ENCODE assay signal across 1 cellular context in the genomic region with DNA sequence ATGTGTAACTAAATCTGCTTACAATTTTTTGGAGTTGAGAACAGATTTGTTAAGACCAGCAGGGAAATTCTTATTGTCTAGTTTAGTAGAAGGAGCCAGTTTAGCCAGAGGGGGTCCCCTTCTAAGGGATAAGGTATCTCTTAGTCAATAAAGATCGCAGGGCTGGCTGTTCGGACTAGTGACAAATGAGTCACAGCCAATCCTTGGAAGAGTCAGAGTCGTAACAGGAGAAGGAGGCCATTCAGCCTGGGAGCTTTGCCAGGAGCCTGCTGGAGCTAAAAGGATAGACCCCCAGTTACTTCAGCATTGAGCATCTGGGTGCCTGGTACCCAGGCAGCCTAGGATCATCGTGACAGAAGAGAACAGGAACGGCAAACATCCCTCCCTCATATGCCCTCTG.
TF ChIP-seq lines count a peak whose summit lies in the region.

No MANE protein-coding gene starts in this region.

TF ChIP-seq in HEK293, 187 proteins besides CTCF, POLR2A, EP300 and RAD21 (continued from another document and continues in another):
- TF ChIP-seq, protein P1, sequence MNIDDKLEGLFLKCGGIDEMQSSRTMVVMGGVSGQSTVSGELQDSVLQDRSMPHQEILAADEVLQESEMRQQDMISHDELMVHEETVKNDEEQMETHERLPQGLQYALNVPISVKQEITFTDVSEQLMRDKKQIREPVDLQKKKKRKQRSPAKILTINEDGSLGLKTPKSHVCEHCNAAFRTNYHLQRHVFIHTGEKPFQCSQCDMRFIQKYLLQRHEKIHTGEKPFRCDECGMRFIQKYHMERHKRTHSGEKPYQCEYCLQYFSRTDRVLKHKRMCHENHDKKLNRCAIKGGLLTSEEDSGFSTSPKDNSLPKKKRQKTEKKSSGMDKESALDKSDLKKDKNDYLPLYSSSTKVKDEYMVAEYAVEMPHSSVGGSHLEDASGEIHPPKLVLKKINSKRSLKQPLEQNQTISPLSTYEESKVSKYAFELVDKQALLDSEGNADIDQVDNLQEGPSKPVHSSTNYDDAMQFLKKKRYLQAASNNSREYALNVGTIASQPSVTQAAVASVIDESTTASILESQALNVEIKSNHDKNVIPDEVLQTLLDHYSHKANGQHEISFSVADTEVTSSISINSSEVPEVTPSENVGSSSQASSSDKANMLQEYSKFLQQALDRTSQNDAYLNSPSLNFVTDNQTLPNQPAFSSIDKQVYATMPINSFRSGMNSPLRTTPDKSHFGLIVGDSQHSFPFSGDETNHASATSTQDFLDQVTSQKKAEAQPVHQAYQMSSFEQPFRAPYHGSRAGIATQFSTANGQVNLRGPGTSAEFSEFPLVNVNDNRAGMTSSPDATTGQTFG (tag by site-specific recombination; IDR thresholded peaks at IDR 0.05; ENCODE audit: borderline replicate concordance): no peak
- TF ChIP-seq ZNF426 (tag by site-specific recombination; IDR thresholded peaks at IDR 0.05) (no peak), ZNF544 (tag by site-specific recombination; IDR thresholded peaks at IDR 0.05) (no peak), ZNF132 (tag by site-specific recombination; IDR thresholded peaks at IDR 0.05; ENCODE audit: borderline replicate concordance) (no peak), ZNF510 (tag by site-specific recombination; IDR thresholded peaks at IDR 0.05; ENCODE audit: insufficient replicate concordance) (no peak), ZNF184 (tag by site-specific recombination; IDR thresholded peaks at IDR 0.05) (0 out of 2 replicates have a peak, but pooled peaks have one; percentile 16), ZNF473 (tag by site-specific recombination; IDR thresholded peaks at IDR 0.05) (no peak), ZNF791 (tag by site-specific recombination; IDR thresholded peaks at IDR 0.05) (no peak), SP3 (tag by site-specific recombination; IDR thresholded peaks at IDR 0.05) (no peak), ZNF600 (tag by site-specific recombination; IDR thresholded peaks at IDR 0.05) (no peak), ZFP3 (tag by site-specific recombination; IDR thresholded peaks at IDR 0.05; ENCODE audit: low read depth) (no peak), ZNF660 (tag by site-specific recombination; IDR thresholded peaks at IDR 0.05) (peak; percentile 55; the same call in 1 of the 2 replicates), ZNF239 (tag by site-specific recombination; IDR thresholded peaks at IDR 0.05) (no peak), GLIS1 (tag by site-specific recombination; IDR thresholded peaks at IDR 0.05) (peak; percentile 68), ZNF354C (tag by site-specific recombination; IDR thresholded peaks at IDR 0.05; ENCODE audit: borderline replicate concordance, low read depth) (no peak), ZNF341 (tag by site-specific recombination; IDR thresholded peaks at IDR 0.05; ENCODE audit: low read depth) (peak; percentile 36; the same call in 1 of the 2 replicates), ZNF404 (tag by site-specific recombination; IDR thresholded peaks at IDR 0.05) (no peak), ZNF175 (tag by site-specific recombination; IDR thresholded peaks at IDR 0.05) (no peak), ZBTB1 (tag by site-specific recombination; IDR thresholded peaks at IDR 0.05) (no peak), ZNF629 (tag by site-specific recombination; IDR thresholded peaks at IDR 0.05) (0 out of 2 replicates have a peak, but pooled peaks have one; percentile 19), MEIS1 (CRISPR knock-in tag; IDR thresholded peaks at IDR 0.05; ENCODE audit: borderline replicate concordance) (no peak), ZNF366 (tag by site-specific recombination; conservative IDR thresholded peaks at IDR 0.05) (no peak), ZNF529 (tag by site-specific recombination; IDR thresholded peaks at IDR 0.05; ENCODE audit: insufficient replicate concordance) (no peak), ZSCAN16 (tag by site-specific recombination; IDR thresholded peaks at IDR 0.05) (no peak)
- TF ChIP-seq, protein P2, sequence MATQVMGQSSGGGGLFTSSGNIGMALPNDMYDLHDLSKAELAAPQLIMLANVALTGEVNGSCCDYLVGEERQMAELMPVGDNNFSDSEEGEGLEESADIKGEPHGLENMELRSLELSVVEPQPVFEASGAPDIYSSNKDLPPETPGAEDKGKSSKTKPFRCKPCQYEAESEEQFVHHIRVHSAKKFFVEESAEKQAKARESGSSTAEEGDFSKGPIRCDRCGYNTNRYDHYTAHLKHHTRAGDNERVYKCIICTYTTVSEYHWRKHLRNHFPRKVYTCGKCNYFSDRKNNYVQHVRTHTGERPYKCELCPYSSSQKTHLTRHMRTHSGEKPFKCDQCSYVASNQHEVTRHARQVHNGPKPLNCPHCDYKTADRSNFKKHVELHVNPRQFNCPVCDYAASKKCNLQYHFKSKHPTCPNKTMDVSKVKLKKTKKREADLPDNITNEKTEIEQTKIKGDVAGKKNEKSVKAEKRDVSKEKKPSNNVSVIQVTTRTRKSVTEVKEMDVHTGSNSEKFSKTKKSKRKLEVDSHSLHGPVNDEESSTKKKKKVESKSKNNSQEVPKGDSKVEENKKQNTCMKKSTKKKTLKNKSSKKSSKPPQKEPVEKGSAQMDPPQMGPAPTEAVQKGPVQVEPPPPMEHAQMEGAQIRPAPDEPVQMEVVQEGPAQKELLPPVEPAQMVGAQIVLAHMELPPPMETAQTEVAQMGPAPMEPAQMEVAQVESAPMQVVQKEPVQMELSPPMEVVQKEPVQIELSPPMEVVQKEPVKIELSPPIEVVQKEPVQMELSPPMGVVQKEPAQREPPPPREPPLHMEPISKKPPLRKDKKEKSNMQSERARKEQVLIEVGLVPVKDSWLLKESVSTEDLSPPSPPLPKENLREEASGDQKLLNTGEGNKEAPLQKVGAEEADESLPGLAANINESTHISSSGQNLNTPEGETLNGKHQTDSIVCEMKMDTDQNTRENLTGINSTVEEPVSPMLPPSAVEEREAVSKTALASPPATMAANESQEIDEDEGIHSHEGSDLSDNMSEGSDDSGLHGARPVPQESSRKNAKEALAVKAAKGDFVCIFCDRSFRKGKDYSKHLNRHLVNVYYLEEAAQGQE (tag by site-specific recombination; IDR thresholded peaks at IDR 0.05): no peak
- TF ChIP-seq, protein P3, sequence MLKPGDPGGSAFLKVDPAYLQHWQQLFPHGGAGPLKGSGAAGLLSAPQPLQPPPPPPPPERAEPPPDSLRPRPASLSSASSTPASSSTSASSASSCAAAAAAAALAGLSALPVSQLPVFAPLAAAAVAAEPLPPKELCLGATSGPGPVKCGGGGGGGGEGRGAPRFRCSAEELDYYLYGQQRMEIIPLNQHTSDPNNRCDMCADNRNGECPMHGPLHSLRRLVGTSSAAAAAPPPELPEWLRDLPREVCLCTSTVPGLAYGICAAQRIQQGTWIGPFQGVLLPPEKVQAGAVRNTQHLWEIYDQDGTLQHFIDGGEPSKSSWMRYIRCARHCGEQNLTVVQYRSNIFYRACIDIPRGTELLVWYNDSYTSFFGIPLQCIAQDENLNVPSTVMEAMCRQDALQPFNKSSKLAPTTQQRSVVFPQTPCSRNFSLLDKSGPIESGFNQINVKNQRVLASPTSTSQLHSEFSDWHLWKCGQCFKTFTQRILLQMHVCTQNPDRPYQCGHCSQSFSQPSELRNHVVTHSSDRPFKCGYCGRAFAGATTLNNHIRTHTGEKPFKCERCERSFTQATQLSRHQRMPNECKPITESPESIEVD (tag by site-specific recombination; IDR thresholded peaks at IDR 0.05): no peak
- TF ChIP-seq, protein P4, sequence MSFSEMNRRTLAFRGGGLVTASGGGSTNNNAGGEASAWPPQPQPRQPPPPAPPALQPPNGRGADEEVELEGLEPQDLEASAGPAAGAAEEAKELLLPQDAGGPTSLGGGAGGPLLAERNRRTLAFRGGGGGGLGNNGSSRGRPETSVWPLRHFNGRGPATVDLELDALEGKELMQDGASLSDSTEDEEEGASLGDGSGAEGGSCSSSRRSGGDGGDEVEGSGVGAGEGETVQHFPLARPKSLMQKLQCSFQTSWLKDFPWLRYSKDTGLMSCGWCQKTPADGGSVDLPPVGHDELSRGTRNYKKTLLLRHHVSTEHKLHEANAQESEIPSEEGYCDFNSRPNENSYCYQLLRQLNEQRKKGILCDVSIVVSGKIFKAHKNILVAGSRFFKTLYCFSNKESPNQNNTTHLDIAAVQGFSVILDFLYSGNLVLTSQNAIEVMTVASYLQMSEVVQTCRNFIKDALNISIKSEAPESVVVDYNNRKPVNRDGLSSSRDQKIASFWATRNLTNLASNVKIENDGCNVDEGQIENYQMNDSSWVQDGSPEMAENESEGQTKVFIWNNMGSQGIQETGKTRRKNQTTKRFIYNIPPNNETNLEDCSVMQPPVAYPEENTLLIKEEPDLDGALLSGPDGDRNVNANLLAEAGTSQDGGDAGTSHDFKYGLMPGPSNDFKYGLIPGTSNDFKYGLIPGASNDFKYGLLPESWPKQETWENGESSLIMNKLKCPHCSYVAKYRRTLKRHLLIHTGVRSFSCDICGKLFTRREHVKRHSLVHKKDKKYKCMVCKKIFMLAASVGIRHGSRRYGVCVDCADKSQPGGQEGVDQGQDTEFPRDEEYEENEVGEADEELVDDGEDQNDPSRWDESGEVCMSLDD (tag by site-specific recombination; IDR thresholded peaks at IDR 0.05): no peak
- TF ChIP-seq, protein P5, sequence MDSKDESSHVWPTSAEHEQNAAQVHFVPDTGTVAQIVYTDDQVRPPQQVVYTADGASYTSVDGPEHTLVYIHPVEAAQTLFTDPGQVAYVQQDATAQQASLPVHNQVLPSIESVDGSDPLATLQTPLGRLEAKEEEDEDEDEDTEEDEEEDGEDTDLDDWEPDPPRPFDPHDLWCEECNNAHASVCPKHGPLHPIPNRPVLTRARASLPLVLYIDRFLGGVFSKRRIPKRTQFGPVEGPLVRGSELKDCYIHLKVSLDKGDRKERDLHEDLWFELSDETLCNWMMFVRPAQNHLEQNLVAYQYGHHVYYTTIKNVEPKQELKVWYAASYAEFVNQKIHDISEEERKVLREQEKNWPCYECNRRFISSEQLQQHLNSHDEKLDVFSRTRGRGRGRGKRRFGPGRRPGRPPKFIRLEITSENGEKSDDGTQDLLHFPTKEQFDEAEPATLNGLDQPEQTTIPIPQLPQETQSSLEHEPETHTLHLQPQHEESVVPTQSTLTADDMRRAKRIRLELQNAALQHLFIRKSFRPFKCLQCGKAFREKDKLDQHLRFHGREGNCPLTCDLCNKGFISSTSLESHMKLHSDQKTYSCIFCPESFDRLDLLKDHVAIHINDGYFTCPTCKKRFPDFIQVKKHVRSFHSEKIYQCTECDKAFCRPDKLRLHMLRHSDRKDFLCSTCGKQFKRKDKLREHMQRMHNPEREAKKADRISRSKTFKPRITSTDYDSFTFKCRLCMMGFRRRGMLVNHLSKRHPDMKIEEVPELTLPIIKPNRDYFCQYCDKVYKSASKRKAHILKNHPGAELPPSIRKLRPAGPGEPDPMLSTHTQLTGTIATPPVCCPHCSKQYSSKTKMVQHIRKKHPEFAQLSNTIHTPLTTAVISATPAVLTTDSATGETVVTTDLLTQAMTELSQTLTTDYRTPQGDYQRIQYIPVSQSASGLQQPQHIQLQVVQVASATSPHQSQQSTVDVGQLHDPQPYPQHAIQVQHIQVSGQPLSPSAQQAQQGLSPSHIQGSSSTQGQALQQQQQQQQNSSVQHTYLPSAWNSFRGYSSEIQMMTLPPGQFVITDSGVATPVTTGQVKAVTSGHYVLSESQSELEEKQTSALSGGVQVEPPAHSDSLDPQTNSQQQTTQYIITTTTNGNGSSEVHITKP (tag by site-specific recombination; IDR thresholded peaks at IDR 0.05): 0 out of 2 replicates have a peak, but pooled peaks have one; percentile 17
- TF ChIP-seq, protein P6, sequence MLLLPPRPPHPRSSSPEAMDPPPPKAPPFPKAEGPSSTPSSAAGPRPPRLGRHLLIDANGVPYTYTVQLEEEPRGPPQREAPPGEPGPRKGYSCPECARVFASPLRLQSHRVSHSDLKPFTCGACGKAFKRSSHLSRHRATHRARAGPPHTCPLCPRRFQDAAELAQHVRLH (tag by site-specific recombination; IDR thresholded peaks at IDR 0.05): no peak
- TF ChIP-seq, protein P7, sequence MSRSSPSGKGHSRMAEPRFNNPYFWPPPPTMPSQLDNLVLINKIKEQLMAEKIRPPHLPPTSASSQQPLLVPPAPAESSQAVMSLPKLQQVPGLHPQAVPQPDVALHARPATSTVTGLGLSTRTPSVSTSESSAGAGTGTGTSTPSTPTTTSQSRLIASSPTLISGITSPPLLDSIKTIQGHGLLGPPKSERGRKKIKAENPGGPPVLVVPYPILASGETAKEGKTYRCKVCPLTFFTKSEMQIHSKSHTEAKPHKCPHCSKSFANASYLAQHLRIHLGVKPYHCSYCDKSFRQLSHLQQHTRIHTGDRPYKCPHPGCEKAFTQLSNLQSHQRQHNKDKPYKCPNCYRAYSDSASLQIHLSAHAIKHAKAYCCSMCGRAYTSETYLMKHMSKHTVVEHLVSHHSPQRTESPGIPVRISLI (tag by site-specific recombination; IDR thresholded peaks at IDR 0.05): no peak
- TF ChIP-seq, protein P8, sequence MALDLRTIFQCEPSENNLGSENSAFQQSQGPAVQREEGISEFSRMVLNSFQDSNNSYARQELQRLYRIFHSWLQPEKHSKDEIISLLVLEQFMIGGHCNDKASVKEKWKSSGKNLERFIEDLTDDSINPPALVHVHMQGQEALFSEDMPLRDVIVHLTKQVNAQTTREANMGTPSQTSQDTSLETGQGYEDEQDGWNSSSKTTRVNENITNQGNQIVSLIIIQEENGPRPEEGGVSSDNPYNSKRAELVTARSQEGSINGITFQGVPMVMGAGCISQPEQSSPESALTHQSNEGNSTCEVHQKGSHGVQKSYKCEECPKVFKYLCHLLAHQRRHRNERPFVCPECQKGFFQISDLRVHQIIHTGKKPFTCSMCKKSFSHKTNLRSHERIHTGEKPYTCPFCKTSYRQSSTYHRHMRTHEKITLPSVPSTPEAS (tag by site-specific recombination; IDR thresholded peaks at IDR 0.05): no peak
- TF ChIP-seq, protein P9, sequence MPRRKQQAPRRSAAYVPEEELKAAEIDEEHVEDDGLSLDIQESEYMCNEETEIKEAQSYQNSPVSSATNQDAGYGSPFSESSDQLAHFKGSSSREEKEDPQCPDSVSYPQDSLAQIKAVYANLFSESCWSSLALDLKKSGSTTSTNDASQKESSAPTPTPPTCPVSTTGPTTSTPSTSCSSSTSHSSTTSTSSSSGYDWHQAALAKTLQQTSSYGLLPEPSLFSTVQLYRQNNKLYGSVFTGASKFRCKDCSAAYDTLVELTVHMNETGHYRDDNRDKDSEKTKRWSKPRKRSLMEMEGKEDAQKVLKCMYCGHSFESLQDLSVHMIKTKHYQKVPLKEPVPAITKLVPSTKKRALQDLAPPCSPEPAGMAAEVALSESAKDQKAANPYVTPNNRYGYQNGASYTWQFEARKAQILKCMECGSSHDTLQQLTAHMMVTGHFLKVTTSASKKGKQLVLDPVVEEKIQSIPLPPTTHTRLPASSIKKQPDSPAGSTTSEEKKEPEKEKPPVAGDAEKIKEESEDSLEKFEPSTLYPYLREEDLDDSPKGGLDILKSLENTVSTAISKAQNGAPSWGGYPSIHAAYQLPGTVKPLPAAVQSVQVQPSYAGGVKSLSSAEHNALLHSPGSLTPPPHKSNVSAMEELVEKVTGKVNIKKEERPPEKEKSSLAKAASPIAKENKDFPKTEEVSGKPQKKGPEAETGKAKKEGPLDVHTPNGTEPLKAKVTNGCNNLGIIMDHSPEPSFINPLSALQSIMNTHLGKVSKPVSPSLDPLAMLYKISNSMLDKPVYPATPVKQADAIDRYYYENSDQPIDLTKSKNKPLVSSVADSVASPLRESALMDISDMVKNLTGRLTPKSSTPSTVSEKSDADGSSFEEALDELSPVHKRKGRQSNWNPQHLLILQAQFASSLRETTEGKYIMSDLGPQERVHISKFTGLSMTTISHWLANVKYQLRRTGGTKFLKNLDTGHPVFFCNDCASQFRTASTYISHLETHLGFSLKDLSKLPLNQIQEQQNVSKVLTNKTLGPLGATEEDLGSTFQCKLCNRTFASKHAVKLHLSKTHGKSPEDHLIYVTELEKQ (tag by site-specific recombination; IDR thresholded peaks at IDR 0.05; ENCODE audit: borderline replicate concordance): no peak
